Comparison of ENCODE assay signal across 1 cellular context in the genomic region with DNA sequence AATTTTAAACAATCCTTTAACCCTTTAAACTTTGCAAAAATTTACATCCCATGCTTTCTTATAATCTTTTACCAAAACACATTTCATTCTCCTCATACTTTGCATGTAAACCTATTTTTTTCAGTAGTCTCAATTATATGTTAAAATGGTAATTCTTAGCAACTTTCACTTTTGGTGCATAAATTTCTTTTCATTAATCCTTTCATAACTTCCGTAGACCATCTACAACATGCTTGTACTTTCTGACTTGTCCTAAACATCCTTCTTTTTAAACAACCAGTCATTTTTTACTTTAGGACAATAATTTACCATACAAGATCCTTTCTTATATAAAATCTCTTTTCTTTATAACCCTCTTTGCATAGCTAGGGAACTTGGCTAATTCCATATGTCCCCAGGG.
TF ChIP-seq lines count a peak whose summit lies in the region.

No MANE protein-coding gene starts in this region.

TF ChIP-seq in HEK293, 187 proteins besides CTCF, POLR2A, EP300 and RAD21 (continued from another document):
- TF ChIP-seq ZIC2 (tag by site-specific recombination; IDR thresholded peaks at IDR 0.05) (no peak), ZNF677 (tag by site-specific recombination; IDR thresholded peaks at IDR 0.05) (no peak), ZNF558 (tag by site-specific recombination; IDR thresholded peaks at IDR 0.05) (0 out of 2 replicates have a peak, but pooled peaks have one; percentile 39), ZBTB1 (tag by site-specific recombination; IDR thresholded peaks at IDR 0.05) (no peak), ZNF140 (tag by site-specific recombination; IDR thresholded peaks at IDR 0.05) (no peak), ZFP37 (tag by site-specific recombination; IDR thresholded peaks at IDR 0.05) (no peak), SP7 (tag by site-specific recombination; IDR thresholded peaks at IDR 0.05) (no peak), EGR2 (tag by site-specific recombination; IDR thresholded peaks at IDR 0.05; ENCODE audit: low read depth) (no peak), ZNF324 (tag by site-specific recombination; IDR thresholded peaks at IDR 0.05) (no peak), PRDM6 (tag by site-specific recombination; IDR thresholded peaks at IDR 0.05) (no peak), KLF9 (tag by site-specific recombination; IDR thresholded peaks at IDR 0.05; ENCODE audit: low read depth) (no peak), ZNF701 (tag by site-specific recombination; IDR thresholded peaks at IDR 0.05) (no peak), ZNF132 (tag by site-specific recombination; IDR thresholded peaks at IDR 0.05; ENCODE audit: borderline replicate concordance) (no peak), ZNF792 (tag by site-specific recombination; IDR thresholded peaks at IDR 0.05) (no peak), ZNF76 (tag by site-specific recombination; IDR thresholded peaks at IDR 0.05; ENCODE audit: borderline replicate concordance, low read depth) (no peak)
- TF ChIP-seq, protein P1, sequence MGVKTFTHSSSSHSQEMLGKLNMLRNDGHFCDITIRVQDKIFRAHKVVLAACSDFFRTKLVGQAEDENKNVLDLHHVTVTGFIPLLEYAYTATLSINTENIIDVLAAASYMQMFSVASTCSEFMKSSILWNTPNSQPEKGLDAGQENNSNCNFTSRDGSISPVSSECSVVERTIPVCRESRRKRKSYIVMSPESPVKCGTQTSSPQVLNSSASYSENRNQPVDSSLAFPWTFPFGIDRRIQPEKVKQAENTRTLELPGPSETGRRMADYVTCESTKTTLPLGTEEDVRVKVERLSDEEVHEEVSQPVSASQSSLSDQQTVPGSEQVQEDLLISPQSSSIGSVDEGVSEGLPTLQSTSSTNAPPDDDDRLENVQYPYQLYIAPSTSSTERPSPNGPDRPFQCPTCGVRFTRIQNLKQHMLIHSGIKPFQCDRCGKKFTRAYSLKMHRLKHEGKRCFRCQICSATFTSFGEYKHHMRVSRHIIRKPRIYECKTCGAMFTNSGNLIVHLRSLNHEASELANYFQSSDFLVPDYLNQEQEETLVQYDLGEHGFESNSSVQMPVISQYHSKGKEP (tag by site-specific recombination; IDR thresholded peaks at IDR 0.05): no peak
